1 cellular context compared by ENCODE assay signal in genomic region chr4:138573246-138573645, GRCh38.
TF ChIP-seq lines count a peak whose summit lies in the region.

No MANE protein-coding gene starts in this region.

TF ChIP-seq in GM23338, 12 proteins besides CTCF, POLR2A, EP300 and RAD21:
- no peak for TF ChIP-seq ZNF462 (CRISPR knock-in tag; IDR thresholded peaks at IDR 0.05)
- no peak for TF ChIP-seq EZH2 (IDR thresholded peaks at IDR 0.05; ENCODE audit: low read depth, unreplicated experiment)
- TF ChIP-seq CREB1 (CRISPR knock-in tag; IDR thresholded peaks at IDR 0.05; ENCODE audit: low read depth): no peak
- no peak for TF ChIP-seq ZNF331 (CRISPR knock-in tag; IDR thresholded peaks at IDR 0.05; ENCODE audit: low read depth)
- no peak for TF ChIP-seq ETS1 (IDR thresholded peaks at IDR 0.05)
- TF ChIP-seq POLR2AphosphoS5 (IDR thresholded peaks at IDR 0.05; ENCODE audit: low read depth): no peak
- TF ChIP-seq STAT1 (IDR thresholded peaks at IDR 0.05; ENCODE audit: unreplicated experiment): no peak
